Comparison of ENCODE assay signal across 11 cellular contexts in genomic region chr1:63662056-63662836, GRCh38.
DNase-seq lines count a peak whose midpoint lies in the region; ATAC-seq, FAIRE-seq and TF ChIP-seq lines count a peak whose summit lies in the region.
"Had no signal": no experiment of that assay in that cellular context is flagged by ENCODE, and none has a peak within 500 bp of the region (broad histone marks: within the 10 kb centered on the region; RNA-seq: fewer than 3 reads in every experiment).

No MANE protein-coding gene starts in this region.

- no peaks in the 10 kb centered on the region for H3K9me3 ChIP-seq in skeletal muscle tissue (ENCODE audit: control insufficient read depth in 3 of 3, low read length in 3 of 3)

- peak overlapping the region; percentile 48 for H3K27ac ChIP-seq in skeletal muscle tissue (ENCODE audit: low read depth, low read length)

- H3K9ac ChIP-seq in skeletal muscle tissue (ENCODE audit: low read depth in 1 of 3, low read length in 3 of 3): no peak overlapping the region

- intact Hi-C loops in left ventricle myocardium superior (cut with micrococcal nuclease): no loop called here

- FAIRE-seq in D721Med (lab: Jason Lieb, UNC): no peak
- FAIRE-seq: colon had no signal

- no peak for TF ChIP-seq CTCF in D721Med (IDR thresholded peaks at IDR 0.05; ENCODE audit: insufficient read depth, missing control alignments)

- peaks cover 19 to 27% (median 19%) of the 10 kb centered on the region in 3 donors for H3K36me3 ChIP-seq in skeletal muscle tissue (ENCODE audit: control insufficient read depth in 3 of 3, insufficient read depth in 3 of 3, low read length in 3 of 3)

- ATAC-seq in left ventricle myocardium superior (peak; percentile 63), GM19328 (IDR thresholded peaks at IDR 0.05; ENCODE audit: unreplicated experiment) (no peak), GM19023 (IDR thresholded peaks at IDR 0.05; ENCODE audit: unreplicated experiment) (no peak)

- peaks cover 9 to 20% (median 19%) of the 10 kb centered on the region in 3 donors for H3K4me1 ChIP-seq in skeletal muscle tissue (ENCODE audit: control insufficient read depth in 3 of 3, insufficient read depth in 3 of 3, low read length in 3 of 3)

- DNase-seq in HK-2 (ENCODE audit: unreplicated experiment) (peak; percentile 87), amniotic epithelial cell (ENCODE audit: low read depth) (peak; percentile 84), left ventricle myocardium superior (peak; percentile 52), D721Med (ENCODE audit: insufficient read length, low spot score) (no peak), iPS-NIHi11 (ENCODE audit: low spot score) (no peak)
- DNase-seq: NCI-H345, nucleus accumbens had no signal

- no peaks in the 10 kb centered on the region for H3K27me3 ChIP-seq in skeletal muscle tissue (ENCODE audit: control insufficient read depth in 3 of 3, insufficient read depth in 3 of 3, low read length in 3 of 3)

- H3K4me3 ChIP-seq in skeletal muscle tissue (ENCODE audit: low read length in 3 of 3): no peak overlapping the region

Comparison
In these comparisons a context has a peak if more than half of its experiments do, and no peak if none do; other contexts are left out.
1. DNase-seq: peak in HK-2 (single experiment), amniotic epithelial cell (single experiment) and left ventricle myocardium superior (single experiment); none in D721Med (single experiment) and iPS-NIHi11 (single experiment).